Comparison of ENCODE assay signal across 29 cellular contexts in the genomic region with DNA sequence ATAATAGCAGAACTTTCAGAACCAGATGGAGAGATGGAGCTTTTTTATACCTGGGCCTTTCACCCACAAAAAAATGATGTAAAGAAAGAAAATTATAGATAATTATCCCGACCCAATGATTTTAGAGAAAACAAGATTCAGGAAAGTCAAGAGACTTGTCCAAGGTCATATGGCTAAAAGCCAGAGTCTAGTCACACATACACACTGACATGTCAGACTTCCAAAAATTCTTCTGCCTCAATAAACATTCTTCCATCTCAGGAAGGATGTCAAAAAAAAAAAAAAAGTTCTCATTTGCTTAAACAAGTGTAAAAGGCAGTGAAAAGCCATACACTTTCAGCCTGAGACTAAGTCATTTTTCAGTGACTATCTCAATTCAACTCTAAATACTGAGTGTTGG.
A peak's percentile ranks its signal among the peaks of the same experiment; 100 is the strongest.
DNase-seq lines count a peak whose midpoint lies in the region; ATAC-seq and TF ChIP-seq lines count a peak whose summit lies in the region.
"Had no signal": no experiment of that assay in that cellular context is flagged by ENCODE, and none has a peak within 500 bp of the region (broad histone marks: within the 10 kb centered on the region; RNA-seq: fewer than 3 reads in every experiment).

No MANE protein-coding gene starts in this region.

- no peak overlapping the region for H3K4me3 Mint-ChIP-seq in stimulated activated memory B cell treated with anti-CD40 and anti-IgM and Interleukin-4, amounts not matched to agents 10 μg/mL and 1 μg/mL and 100 μg/mL, for 72 hours
- H3K4me3 Mint-ChIP-seq: activated CD4-positive, alpha-beta T cell treated with anti-CD3 and anti-CD28 coated beads, Interleukin-2, amount 10 ng/mL, durations not matched to agents 7 days and 5 days; natural killer cell; stimulated activated effector memory CD8-positive, alpha-beta T cell treated with anti-CD3 and anti-CD28 coated beads, Interleukin-12 subunit alpha, Interleukin-12 subunit beta, amount 100 ng/mL, for 72 hours; WTC11 had no signal

- peaks cover 12% of the 10 kb centered on the region for H3K79me2 ChIP-seq in PC-9 (ENCODE audit: low read depth)

- no peaks in the 10 kb centered on the region for H3K9me2 ChIP-seq in PC-9 (ENCODE audit: insufficient read depth)

- BruUV-seq in PC-9 (replicated peaks; lab: Mats Ljungman, UMichigan): no TSS peak

- ATAC-seq in stimulated activated memory B cell treated with anti-CD40 and anti-IgM and Interleukin-4, amounts not matched to agents 10 μg/mL and 1 μg/mL and 100 μg/mL, for 72 hours: no peak
- ATAC-seq in HG02973 (IDR thresholded peaks at IDR 0.05; ENCODE audit: unreplicated experiment): no peak
- ATAC-seq: natural killer cell, WTC11 had no signal

- no peak overlapping the region for H3K4me3 ChIP-seq in PC-9
- H3K4me3 ChIP-seq: coronary artery, left ventricle myocardium inferior, upper lobe of left lung had no signal

- peaks cover 15% of the 10 kb centered on the region for H3F3A ChIP-seq in PC-9 (ENCODE audit: insufficient read depth, low read depth)

- H3K9me3 ChIP-seq in PC-9 (ENCODE audit: insufficient read depth, low read depth): no peaks in the 10 kb centered on the region
- H3K9me3 ChIP-seq: left ventricle myocardium inferior, upper lobe of left lung had no signal

- TF ChIP-seq CTCF in PC-9 (conservative IDR thresholded peaks at IDR 0.05): no peak

- DNase-seq in NCI-H2171 treated with DMSO at 0.1 percent for 48 hours (lab: John Stamatoyannopoulos, UW) (peak; percentile 6), NCI-H2171 (lab: John Stamatoyannopoulos, UW) (no peak), PC-9 (no peak), lung microvascular endothelial cell (ENCODE audit: low read depth in 2 of 2) (peak; percentile 51 to 60), NCI-H345 treated with DMSO at 0.1 percent for 48 hours (lab: John Stamatoyannopoulos, UW; ENCODE audit: unreplicated experiment) (no peak), T-helper 2 cell (no peak)
- DNase-seq: activated CD4-positive, alpha-beta T cell treated with anti-CD3 and anti-CD28 coated beads, Interleukin-2, amount 10 ng/mL, durations not matched to agents 7 days and 5 days; activated effector memory CD4-positive, alpha-beta T cell treated with Interleukin-2 at 50 U/mL for 16 hours; anterior cingulate cortex; COR-L47; effector memory CD4-positive, alpha-beta T cell; erythroblast; glutamatergic neuron; left ventricle myocardium inferior; natural killer cell; NCI-H1048; NCI-H1694 treated with DMSO at 0.1 percent for 48 hours; occipital lobe; substantia nigra; T1000; upper lobe of left lung had no signal

- H2AFZ ChIP-seq in PC-9: no peak overlapping the region

- no peaks in the 10 kb centered on the region for H3K36me3 ChIP-seq in PC-9 (ENCODE audit: low read depth)

- H4K20me1 ChIP-seq in PC-9 (ENCODE audit: insufficient read depth): no peaks in the 10 kb centered on the region

- peaks cover 64% of the 10 kb centered on the region for H3K4me1 Mint-ChIP-seq in stimulated activated memory B cell treated with anti-CD40 and anti-IgM and Interleukin-4, amounts not matched to agents 10 μg/mL and 1 μg/mL and 100 μg/mL, for 72 hours

- H3K27ac Mint-ChIP-seq in stimulated activated memory B cell treated with anti-CD40 and anti-IgM and Interleukin-4, amounts not matched to agents 10 μg/mL and 1 μg/mL and 100 μg/mL, for 72 hours: peak overlapping the region; percentile 89
- H3K27ac Mint-ChIP-seq: activated CD4-positive, alpha-beta T cell treated with anti-CD3 and anti-CD28 coated beads, Interleukin-2, amount 10 ng/mL, durations not matched to agents 7 days and 5 days; activated naive CD4-positive, alpha-beta T cell treated with anti-CD3 and anti-CD28 coated beads, Interleukin-2, amount 50 U/mL, for 72 hours; natural killer cell; stimulated activated effector memory CD8-positive, alpha-beta T cell treated with anti-CD3 and anti-CD28 coated beads, Interleukin-12 subunit alpha, Interleukin-12 subunit beta, amount 100 ng/mL, for 72 hours; WTC11 had no signal

- H3K27me3 Mint-ChIP-seq in stimulated activated memory B cell treated with anti-CD40 and anti-IgM and Interleukin-4, amounts not matched to agents 10 μg/mL and 1 μg/mL and 100 μg/mL, for 72 hours: no peaks in the 10 kb centered on the region

- H3K4me1 ChIP-seq in PC-9 (replicated peaks; ENCODE audit: insufficient read depth): peaks cover 33% of the 10 kb centered on the region

- peak overlapping the region; percentile 23; the same call in 1 of the 2 replicates for H3K4me2 ChIP-seq in PC-9

- peak overlapping the region; percentile 36 for H3K27ac ChIP-seq in PC-9
- H3K27ac ChIP-seq: 22Rv1, C4-2B, coronary artery, upper lobe of left lung had no signal

- no peaks in the 10 kb centered on the region for H3K36me3 Mint-ChIP-seq in stimulated activated memory B cell treated with anti-CD40 and anti-IgM and Interleukin-4, amounts not matched to agents 10 μg/mL and 1 μg/mL and 100 μg/mL, for 72 hours
- H3K36me3 Mint-ChIP-seq: activated naive CD4-positive, alpha-beta T cell treated with anti-CD3 and anti-CD28 coated beads, Interleukin-2, amount 50 U/mL, for 72 hours; natural killer cell; stimulated activated effector memory CD8-positive, alpha-beta T cell treated with anti-CD3 and anti-CD28 coated beads, Interleukin-12 subunit alpha, Interleukin-12 subunit beta, amount 100 ng/mL, for 72 hours had no signal

- intact Hi-C loops in PC-9 (cut with micrococcal nuclease; ENCODE audit: unreplicated experiment): no loop called here

- POLR2A ChIA-PET in PC-9 (lab: Charles Lee; ENCODE audit: unreplicated experiment): interaction anchor here (0.5 kb wide), 1 partner anchor 797 kb away, joined by 6 read pairs; no protein-coding TSS in a partner anchor

- H3K9me3 Mint-ChIP-seq in stimulated activated memory B cell treated with anti-CD40 and anti-IgM and Interleukin-4, amounts not matched to agents 10 μg/mL and 1 μg/mL and 100 μg/mL, for 72 hours: no peaks in the 10 kb centered on the region
- H3K9me3 Mint-ChIP-seq: activated CD4-positive, alpha-beta T cell treated with anti-CD3 and anti-CD28 coated beads, Interleukin-2, amount 10 ng/mL, durations not matched to agents 7 days and 5 days; activated naive CD4-positive, alpha-beta T cell treated with anti-CD3 and anti-CD28 coated beads, Interleukin-2, amount 50 U/mL, for 72 hours; natural killer cell; stimulated activated effector memory CD8-positive, alpha-beta T cell treated with anti-CD3 and anti-CD28 coated beads, Interleukin-12 subunit alpha, Interleukin-12 subunit beta, amount 100 ng/mL, for 72 hours; WTC11 had no signal

- no peaks in the 10 kb centered on the region for H3K27me3 ChIP-seq in PC-9 (ENCODE audit: insufficient read depth, low read depth)
- H3K27me3 ChIP-seq: upper lobe of left lung had no signal

- CTCF ChIA-PET in PC-9 (lab: Charles Lee): no interaction called here

Comparison
In these comparisons a context has a peak if more than half of its experiments do, and no peak if none do; other contexts are left out.
1. DNase-seq: peak in NCI-H2171 treated with DMSO at 0.1 percent for 48 hours (single experiment) and lung microvascular endothelial cell (2 of 2); none in NCI-H2171 (single experiment), PC-9 (0 of 2), NCI-H345 treated with DMSO at 0.1 percent for 48 hours (single experiment) and T-helper 2 cell (0 of 5).